ENCODE assay signal across 17 cellular contexts in the genomic region with DNA sequence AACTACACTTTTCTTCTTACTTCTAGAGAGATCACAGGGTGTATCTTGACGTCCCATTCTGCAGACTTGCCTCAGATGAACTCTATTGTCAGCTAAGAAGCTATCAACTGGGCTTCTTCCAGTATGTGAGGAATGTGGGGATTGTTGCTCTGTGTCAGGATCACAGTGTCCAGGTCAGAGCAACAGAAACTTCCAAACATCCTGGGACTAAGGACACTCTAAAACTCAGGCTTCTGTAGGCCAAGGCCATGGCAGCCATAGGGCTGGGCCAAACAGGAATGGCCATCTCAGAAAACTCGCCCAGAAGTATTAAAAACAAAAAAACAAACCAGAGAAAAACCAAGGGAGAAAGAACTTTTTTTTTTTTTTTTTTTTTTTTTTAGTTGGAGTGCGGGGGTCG.
DNase-seq lines count a peak whose midpoint lies in the region; ATAC-seq and TF ChIP-seq lines count a peak whose summit lies in the region.
"Had no signal": no experiment of that assay in that cellular context is flagged by ENCODE, and none has a peak within 500 bp of the region (broad histone marks: within the 10 kb centered on the region; RNA-seq: fewer than 3 reads in every experiment).

No MANE protein-coding gene starts in this region.

- no peak overlapping the region for H3K9ac ChIP-seq in mesendoderm (ENCODE audit: low read length)
- H3K9ac ChIP-seq: BLaER1 treated with 17β-estradiol and CSF1 and Interleukin-3, amounts not matched to agents 10 nM and 100 nM had no signal

- no peak overlapping the region for H3K56ac ChIP-seq in mesendoderm (ENCODE audit: low read length)

- H3K36me3 Mint-ChIP-seq in WTC11, result no peaks in the 10 kb centered on the region
- H3K36me3 Mint-ChIP-seq: CD4-positive, CD25-positive, alpha-beta regulatory T cell; IgD-negative memory B cell had no signal

- H3K4me1 ChIP-seq in left ventricle myocardium inferior (peaks cover 22% of the 10 kb centered on the region), mesendoderm (ENCODE audit: control insufficient read depth, low read depth, low read length) (no peaks in the 10 kb centered on the region)

- H3K4me1 Mint-ChIP-seq in WTC11, result peaks cover 3% of the 10 kb centered on the region; the same call in 1 of the 2 replicates
- H3K4me1 Mint-ChIP-seq: CD4-positive, CD25-positive, alpha-beta regulatory T cell had no signal

- H3K18ac ChIP-seq in mesendoderm (ENCODE audit: low read length), result no peak overlapping the region

- H3K27me3 Mint-ChIP-seq in WTC11 (ENCODE audit: low read depth), result no peaks in the 10 kb centered on the region

- TF ChIP-seq CTCF in left ventricle myocardium inferior (IDR thresholded peaks at IDR 0.05; ENCODE audit: borderline replicate concordance), result no peak
- TF ChIP-seq CTCF in WTC11 (IDR thresholded peaks at IDR 0.05), result no peak

- intact Hi-C loops in Right ventricle myocardium inferior (cut with DNase I) (no loop called here), left ventricle myocardium inferior (cut with micrococcal nuclease) (no loop called here), sciatic nerve (cut with DNase I) (no loop called here)

- no peak overlapping the region for H2AK5ac ChIP-seq in mesendoderm (ENCODE audit: low read length)

- H3K4me3 Mint-ChIP-seq in WTC11, result no peak overlapping the region
- H3K4me3 Mint-ChIP-seq: CD4-positive, CD25-positive, alpha-beta regulatory T cell; IgD-negative memory B cell had no signal

- H3K9me3 ChIP-seq in left ventricle myocardium inferior (replicated peaks), result no peaks in the 10 kb centered on the region

- no peaks in the 10 kb centered on the region for H3K27me3 ChIP-seq in left ventricle myocardium inferior (ENCODE audit: low read depth)
- H3K27me3 ChIP-seq in mesendoderm (ENCODE audit: insufficient read depth, low read length, poor library complexity), result no peaks in the 10 kb centered on the region
- H3K27me3 ChIP-seq: BLaER1 treated with 17β-estradiol and CSF1 and Interleukin-3, amounts not matched to agents 10 nM and 100 nM had no signal

- no peak overlapping the region for H3K27ac Mint-ChIP-seq in WTC11
- H3K27ac Mint-ChIP-seq: CD4-positive, CD25-positive, alpha-beta regulatory T cell; IgD-negative memory B cell had no signal

- H4K5ac ChIP-seq in mesendoderm (ENCODE audit: low read length), result no peak overlapping the region

- H3K79me2 ChIP-seq in mesendoderm (ENCODE audit: control insufficient read depth, insufficient read depth, low read length), result no peaks in the 10 kb centered on the region

- no peak overlapping the region for H4K8ac ChIP-seq in mesendoderm (ENCODE audit: low read depth, low read length)

- H3K27ac ChIP-seq in left ventricle myocardium inferior (replicated peaks) (no peak overlapping the region), mesendoderm (ENCODE audit: low read depth, low read length) (no peak overlapping the region)
- H3K27ac ChIP-seq: BLaER1 treated with 17β-estradiol and CSF1 and Interleukin-3, amounts not matched to agents 10 nM and 100 nM had no signal

- DNase-seq in Right ventricle myocardium inferior (ENCODE audit: missing footprints), result no peak
- DNase-seq in left ventricle myocardium inferior, result no peak
- no peak for DNase-seq in WTC11 (ENCODE audit: low spot score)
- DNase-seq in mesendoderm, result peak; percentile 46
- DNase-seq in sciatic nerve (ENCODE audit: low spot score), result no peak
- no peak for DNase-seq in nucleus accumbens (lab: John Stamatoyannopoulos, UW)
- DNase-seq in DMS 273 treated with DMSO at 0.1 percent for 48 hours (lab: John Stamatoyannopoulos, UW), result no peak
- DNase-seq in middle frontal gyrus (ENCODE audit: extremely low spot score, low spot score), result no peak
- DNase-seq: 8988T; Calu3; CD4-positive, CD25-positive, alpha-beta regulatory T cell; DMS79 treated with DMSO at 0.1 percent for 48 hours; EL; GDM1 had no signal

- ATAC-seq in Right ventricle myocardium inferior (peak; percentile 72), WTC11 (peak; percentile 22; the same call in 1 of the 2 replicates), sciatic nerve (peak; percentile 53)
- ATAC-seq: HCT116 had no signal

- CTCF ChIA-PET in WTC11 (lab: Charles Lee), result no interaction called here

- no peaks in the 10 kb centered on the region for H3K36me3 ChIP-seq in left ventricle myocardium inferior
- no peaks in the 10 kb centered on the region for H3K36me3 ChIP-seq in mesendoderm (ENCODE audit: control insufficient read depth, insufficient read depth, low read length)
- H3K36me3 ChIP-seq: BLaER1 treated with 17β-estradiol and CSF1 and Interleukin-3, amounts not matched to agents 10 nM and 100 nM had no signal

- no peaks in the 10 kb centered on the region for H3K79me1 ChIP-seq in mesendoderm (ENCODE audit: low read length)

- no peak overlapping the region for H2BK120ac ChIP-seq in mesendoderm (ENCODE audit: low read depth, low read length)

- no peak overlapping the region for H3K4ac ChIP-seq in mesendoderm (ENCODE audit: low read depth, low read length)

- H3K9me3 Mint-ChIP-seq in WTC11, result peaks cover 9% of the 10 kb centered on the region

- H3K23ac ChIP-seq in mesendoderm (ENCODE audit: low read length), result no peak overlapping the region

- no CpG with 5 or more reads among the region's 4 CpGs for WGBS in mesendoderm (ENCODE audit: extremely low coverage, insufficient coverage, low lambda C conversion rate)

- POLR2A ChIA-PET in WTC11 (lab: Charles Lee), result no interaction called here

- no peak overlapping the region for H3K4me3 ChIP-seq in left ventricle myocardium inferior
- H3K4me3 ChIP-seq in mesendoderm (ENCODE audit: low read length), result no peak overlapping the region
- H3K4me3 ChIP-seq: BLaER1 treated with 17β-estradiol and CSF1 and Interleukin-3, amounts not matched to agents 10 nM and 100 nM had no signal

- no peak overlapping the region for H3K4me2 ChIP-seq in mesendoderm (ENCODE audit: low read length)

- no peak overlapping the region for H2BK5ac ChIP-seq in mesendoderm (ENCODE audit: low read length)

- H2BK15ac ChIP-seq in mesendoderm (replicated peaks; ENCODE audit: low read depth), result no peak overlapping the region

TF ChIP-seq in WTC11, 78 proteins besides CTCF, POLR2A, EP300 and RAD21:
- TF ChIP-seq MYBL2 (CRISPR knock-in tag; IDR thresholded peaks at IDR 0.05), result no peak
- no peak for TF ChIP-seq ATF6 (CRISPR knock-in tag; IDR thresholded peaks at IDR 0.05)
- TF ChIP-seq NFATC4 (CRISPR knock-in tag; IDR thresholded peaks at IDR 0.05), result no peak
- TF ChIP-seq SMAD3 (CRISPR knock-in tag; IDR thresholded peaks at IDR 0.05; ENCODE audit: borderline replicate concordance), result no peak
- TF ChIP-seq ZBTB43 (CRISPR knock-in tag; IDR thresholded peaks at IDR 0.05), result no peak
- no peak for TF ChIP-seq ZNF396 (CRISPR knock-in tag; IDR thresholded peaks at IDR 0.05; ENCODE audit: borderline replicate concordance)
- TF ChIP-seq ZNF423 (CRISPR knock-in tag; IDR thresholded peaks at IDR 0.05), result no peak
- TF ChIP-seq MAX (CRISPR knock-in tag; IDR thresholded peaks at IDR 0.05), result no peak
- no peak for TF ChIP-seq JUN (CRISPR knock-in tag; IDR thresholded peaks at IDR 0.05)
- no peak for TF ChIP-seq TEAD1 (CRISPR knock-in tag; IDR thresholded peaks at IDR 0.05)
- TF ChIP-seq SMAD4 (CRISPR knock-in tag; IDR thresholded peaks at IDR 0.05), result no peak
- TF ChIP-seq EMX1 (CRISPR knock-in tag; IDR thresholded peaks at IDR 0.05), result no peak
- no peak for TF ChIP-seq RORB (CRISPR knock-in tag; IDR thresholded peaks at IDR 0.05)
- TF ChIP-seq NFYB (CRISPR knock-in tag; conservative IDR thresholded peaks at IDR 0.05; ENCODE audit: low read depth), result no peak
- no peak for TF ChIP-seq PRRX2 (CRISPR knock-in tag; IDR thresholded peaks at IDR 0.05)
- no peak for TF ChIP-seq ETV6 (CRISPR knock-in tag; IDR thresholded peaks at IDR 0.05)

Comparison
In these comparisons a context has a peak if more than half of its experiments do, and no peak if none do; other contexts are left out.
1. ATAC-seq: peak in every context shown above with its lines; median percentile 72 in Right ventricle myocardium inferior; 53 in sciatic nerve; 22 in WTC11.